9 cellular contexts compared by ENCODE assay signal in genomic region chr19:40217921-40218890, GRCh38. TPM values are rescaled to one million over a fixed set of nuclear protein-coding genes. Genes with fewer than 3 reads are reported as not detected.
A peak's percentile ranks its signal among the peaks of the same experiment; 100 is the strongest.
DNase-seq lines count a peak whose midpoint lies in the region; ATAC-seq and TF ChIP-seq lines count a peak whose summit lies in the region.
"Had no signal": no experiment of that assay in that cellular context is flagged by ENCODE, and none has a peak within 500 bp of the region (broad histone marks: within the 10 kb centered on the region; RNA-seq: fewer than 3 reads in every experiment).

Gene TTC9B, minus strand, starts transcription at chr19:40218384. Its CDS starts 3 bp downstream, at chr19:40218381.

- H3K27me3 Mint-ChIP-seq in GM23338 (ENCODE audit: insufficient read depth, low read depth, poor library complexity), result peaks cover 34% of the 10 kb centered on the region

- whole genome bisulfite sequencing in body of pancreas, 2 donors, result 3 to 9% methylated on average over 26 to 70 of the region's 76 CpGs

- TF ChIP-seq CTCF in GM23338 (conservative IDR thresholded peaks at IDR 0.05; ENCODE audit: low read depth in 2 of 2) (peak in 1 of 2 experiments; percentile 22; a peak in 2 of 4 replicates), WERI-Rb-1 (IDR thresholded peaks at IDR 0.05; ENCODE audit: low read depth, low read length) (no peak), body of pancreas (IDR thresholded peaks at IDR 0.05) (no peak)

- peak; percentile 49 for ATAC-seq in GM23338
- ATAC-seq in body of pancreas, result no peak

- DNase-seq in GM23338 (ENCODE audit: low spot score), result peak; percentile 90
- peak; percentile 25 for DNase-seq in WERI-Rb-1
- peak; percentile 84 for DNase-seq in ecto neural progenitor cell (ENCODE audit: low spot score)
- peak; percentile 52 to 95 (median 70) for DNase-seq in posterior cingulate gyrus
- DNase-seq in foreskin melanocyte, result no peak
- DNase-seq in kidney tubule cell (ENCODE audit: low spot score), result no peak
- no peak for DNase-seq in body of pancreas

- peak within 1 kb of the TSS; percentile 83; the same call in 1 of the 2 replicates for H2AFZ ChIP-seq in GM23338

- H3K79me2 ChIP-seq in GM23338 (replicated peaks; ENCODE audit: insufficient read depth), result no peaks in the 10 kb centered on the region

- no peak for TF ChIP-seq POLR2A in body of pancreas (IDR thresholded peaks at IDR 0.05)

- H3K9me2 ChIP-seq in GM23338 (ENCODE audit: insufficient read depth), result no peaks in the 10 kb centered on the region

- H4K20me1 ChIP-seq in GM23338 (replicated peaks; ENCODE audit: insufficient read depth), result 0 out of 2 replicates have a peak, but pooled peaks cover 3% of the 10 kb centered on the region

- H3K4me3 ChIP-seq in GM23338 (peak within 1 kb of the TSS; percentile 57), WERI-Rb-1 (ENCODE audit: low read depth, low read length) (no peak within 1 kb of the TSS; the same call in 1 of the 2 replicates), body of pancreas (no peak within 1 kb of the TSS)

- peaks cover 13% of the 10 kb centered on the region for H3F3A ChIP-seq in GM23338 (replicated peaks; ENCODE audit: low read depth)

- no peak within 1 kb of the TSS for H3K27ac Mint-ChIP-seq in GM23338

- intact Hi-C loops in posterior cingulate gyrus (cut with DNase I), result loop anchor here (2.0 kb wide), 1 partner anchor 27 kb away; the partner anchor contains the start of gene MAP3K10
- intact Hi-C loops in body of pancreas (cut with DNase I), result no loop called here

- peaks cover 9% of the 10 kb centered on the region for H3K9me3 Mint-ChIP-seq in GM23338

- peak within 1 kb of the TSS; percentile 84 for H3K4me2 ChIP-seq in GM23338

- peaks cover 9% of the 10 kb centered on the region for H3K4me1 Mint-ChIP-seq in GM23338

- no peak within 1 kb of the TSS for H3K27ac ChIP-seq in GM23338 (ENCODE audit: low read depth)
- H3K27ac ChIP-seq in WERI-Rb-1, result no peak within 1 kb of the TSS
- H3K27ac ChIP-seq in body of pancreas, result no peak within 1 kb of the TSS

- H3K4me1 ChIP-seq in GM23338 (ENCODE audit: insufficient read depth) (no peaks in the 10 kb centered on the region; the same call in 1 of the 2 replicates), body of pancreas (peaks cover 20% of the 10 kb centered on the region)

- peaks cover 11% of the 10 kb centered on the region; the same call in 1 of the 2 replicates for H3K27me3 ChIP-seq in GM23338 (ENCODE audit: insufficient read depth)
- peaks cover 53% of the 10 kb centered on the region for H3K27me3 ChIP-seq in WERI-Rb-1 (ENCODE audit: insufficient read depth, low read depth, severe bottlenecking)
- H3K27me3 ChIP-seq in body of pancreas, result peaks cover 0 to 16% of the 10 kb centered on the region in 2 donors

- H3K9me3 ChIP-seq in WERI-Rb-1 (ENCODE audit: severe bottlenecking) (peaks cover 5% of the 10 kb centered on the region), body of pancreas (no peaks in the 10 kb centered on the region)

- peak within 1 kb of the TSS; percentile 58 for H3K4me3 Mint-ChIP-seq in GM23338

- H3K36me3 Mint-ChIP-seq in GM23338 (ENCODE audit: low read depth), result peaks cover 5% of the 10 kb centered on the region

- H3K36me3 ChIP-seq in GM23338 (ENCODE audit: insufficient read depth) (no peaks in the 10 kb centered on the region), WERI-Rb-1 (no peaks in the 10 kb centered on the region), body of pancreas (replicated peaks in 1 of 2; ENCODE audit: insufficient read depth in 1 of 2, low read depth in 2 of 2) (no peaks in the 10 kb centered on the region)

TF ChIP-seq in GM23338, 12 proteins besides CTCF, POLR2A, EP300 and RAD21:
- TF ChIP-seq CREB1 (CRISPR knock-in tag; IDR thresholded peaks at IDR 0.05; ENCODE audit: low read depth), result peak; percentile 47; the same call in 1 of the 2 replicates
- no peak for TF ChIP-seq ETS1 (IDR thresholded peaks at IDR 0.05)
- TF ChIP-seq, protein P1, sequence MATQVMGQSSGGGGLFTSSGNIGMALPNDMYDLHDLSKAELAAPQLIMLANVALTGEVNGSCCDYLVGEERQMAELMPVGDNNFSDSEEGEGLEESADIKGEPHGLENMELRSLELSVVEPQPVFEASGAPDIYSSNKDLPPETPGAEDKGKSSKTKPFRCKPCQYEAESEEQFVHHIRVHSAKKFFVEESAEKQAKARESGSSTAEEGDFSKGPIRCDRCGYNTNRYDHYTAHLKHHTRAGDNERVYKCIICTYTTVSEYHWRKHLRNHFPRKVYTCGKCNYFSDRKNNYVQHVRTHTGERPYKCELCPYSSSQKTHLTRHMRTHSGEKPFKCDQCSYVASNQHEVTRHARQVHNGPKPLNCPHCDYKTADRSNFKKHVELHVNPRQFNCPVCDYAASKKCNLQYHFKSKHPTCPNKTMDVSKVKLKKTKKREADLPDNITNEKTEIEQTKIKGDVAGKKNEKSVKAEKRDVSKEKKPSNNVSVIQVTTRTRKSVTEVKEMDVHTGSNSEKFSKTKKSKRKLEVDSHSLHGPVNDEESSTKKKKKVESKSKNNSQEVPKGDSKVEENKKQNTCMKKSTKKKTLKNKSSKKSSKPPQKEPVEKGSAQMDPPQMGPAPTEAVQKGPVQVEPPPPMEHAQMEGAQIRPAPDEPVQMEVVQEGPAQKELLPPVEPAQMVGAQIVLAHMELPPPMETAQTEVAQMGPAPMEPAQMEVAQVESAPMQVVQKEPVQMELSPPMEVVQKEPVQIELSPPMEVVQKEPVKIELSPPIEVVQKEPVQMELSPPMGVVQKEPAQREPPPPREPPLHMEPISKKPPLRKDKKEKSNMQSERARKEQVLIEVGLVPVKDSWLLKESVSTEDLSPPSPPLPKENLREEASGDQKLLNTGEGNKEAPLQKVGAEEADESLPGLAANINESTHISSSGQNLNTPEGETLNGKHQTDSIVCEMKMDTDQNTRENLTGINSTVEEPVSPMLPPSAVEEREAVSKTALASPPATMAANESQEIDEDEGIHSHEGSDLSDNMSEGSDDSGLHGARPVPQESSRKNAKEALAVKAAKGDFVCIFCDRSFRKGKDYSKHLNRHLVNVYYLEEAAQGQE (IDR thresholded peaks at IDR 0.05; ENCODE audit: unreplicated experiment), result peak; percentile 93
- TF ChIP-seq ZNF331 (CRISPR knock-in tag; IDR thresholded peaks at IDR 0.05; ENCODE audit: low read depth), result no peak

RNA-seq across cellular contexts. Expression of gene TTC9B, which starts in this region (rescaled TPM):
- total RNA-seq in GM23338 (2014; rRNA removed; shearing (Covaris generic)), result 0.35 and 0.63 TPM in 2 replicates
- polyA plus RNA-seq in GM23338 (2016; fragmentation: Nextera tagmentation; extraction: Ambion mirVana), result 0.23 and 1.0 TPM in 2 replicates
- total RNA-seq in body of pancreas, result not detected
- total RNA-seq: glomerular endothelial cell, M059J had no signal

Comparison
In these comparisons a context has a peak if more than half of its experiments do, and no peak if none do; other contexts are left out.
1. DNase-seq: peak in GM23338 (single experiment), WERI-Rb-1 (single experiment), ecto neural progenitor cell (single experiment) and posterior cingulate gyrus (10 of 10); none in foreskin melanocyte (single experiment), kidney tubule cell (single experiment) and body of pancreas (0 of 4).